Comparison of ENCODE assay signal across 8 cellular contexts in genomic region chr19:2945575-2946184, GRCh38. TPM values are rescaled to one million over a fixed set of nuclear protein-coding genes. Genes with fewer than 3 reads are reported as not detected.
DNase-seq lines count a peak whose midpoint lies in the region; ATAC-seq, FAIRE-seq and TF ChIP-seq lines count a peak whose summit lies in the region.

No MANE protein-coding gene starts in this region.

- no peak for DNase-seq in stimulated activated naive CD8-positive, alpha-beta T cell treated with anti-CD3 and anti-CD28 coated beads, Interleukin-15, Interleukin-2, amounts not matched to agents 100 U/mL and 50 U/mL, for 24 hours
- DNase-seq in chondrocyte (ENCODE audit: low spot score), result no peak
- no peak for DNase-seq in cortex of kidney (lab: John Stamatoyannopoulos, UW)
- no peak for DNase-seq in HTR-8/SVneo (ENCODE audit: insufficient read length, low spot score)
- DNase-seq in iPS-NIHi11 (ENCODE audit: low spot score), result no peak

- H3K27ac Mint-ChIP-seq in stimulated activated naive CD8-positive, alpha-beta T cell treated with anti-CD3 and anti-CD28 coated beads, Interleukin-15, Interleukin-2, amounts not matched to agents 100 ng/mL and 50 ng/mL, for 24 hours, result peak overlapping the region; percentile 98
- peak overlapping the region; percentile 98 for H3K27ac Mint-ChIP-seq in chondrocyte (ENCODE audit: unreplicated experiment)

- peaks cover 0 to 21% of the 10 kb centered on the region in 2 donors for H3K4me1 ChIP-seq in muscle layer of duodenum (ENCODE audit: control insufficient read depth in 1 of 2, insufficient read depth in 2 of 2, low read length in 2 of 2)

- H3K36me3 ChIP-seq in muscle layer of duodenum (ENCODE audit: control insufficient read depth in 1 of 2, insufficient read depth in 2 of 2, low read length in 2 of 2), result no peaks in the 10 kb centered on the region

- ATAC-seq in stimulated activated naive CD8-positive, alpha-beta T cell treated with anti-CD3 and anti-CD28 coated beads, Interleukin-15, Interleukin-2, amounts not matched to agents 100 U/mL and 50 U/mL, for 24 hours, result no peak
- no peak for ATAC-seq in HG02798 (IDR thresholded peaks at IDR 0.05; ENCODE audit: poor library complexity, unreplicated experiment)

- no peak for FAIRE-seq in HTR-8/SVneo (lab: Jason Lieb, UNC)

- no peaks in the 10 kb centered on the region for H3K9me3 ChIP-seq in muscle layer of duodenum (ENCODE audit: control insufficient read depth in 1 of 2, low read length in 2 of 2)

- TF ChIP-seq CTCF in chondrocyte (IDR thresholded peaks at IDR 0.05), result no peak

- no peaks in the 10 kb centered on the region for H3K9me3 Mint-ChIP-seq in stimulated activated naive CD8-positive, alpha-beta T cell treated with anti-CD3 and anti-CD28 coated beads, Interleukin-15, Interleukin-2, amounts not matched to agents 100 ng/mL and 50 ng/mL, for 24 hours
- no peaks in the 10 kb centered on the region for H3K9me3 Mint-ChIP-seq in chondrocyte (ENCODE audit: low read depth)

- peak overlapping the region; percentile 93 for H3K4me3 Mint-ChIP-seq in stimulated activated naive CD8-positive, alpha-beta T cell treated with anti-CD3 and anti-CD28 coated beads, Interleukin-15, Interleukin-2, amounts not matched to agents 100 ng/mL and 50 ng/mL, for 24 hours
- peak overlapping the region; percentile 96 for H3K4me3 Mint-ChIP-seq in chondrocyte (ENCODE audit: unreplicated experiment)

- no peaks in the 10 kb centered on the region for H3K27me3 Mint-ChIP-seq in stimulated activated naive CD8-positive, alpha-beta T cell treated with anti-CD3 and anti-CD28 coated beads, Interleukin-15, Interleukin-2, amounts not matched to agents 100 ng/mL and 50 ng/mL, for 24 hours
- H3K27me3 Mint-ChIP-seq in chondrocyte (ENCODE audit: low read depth), result no peaks in the 10 kb centered on the region

- peak overlapping the region; percentile 70 to 99 for H3K4me3 ChIP-seq in muscle layer of duodenum (ENCODE audit: low read depth in 1 of 2, low read length in 2 of 2)

- peaks cover 28% of the 10 kb centered on the region for H3K4me1 Mint-ChIP-seq in stimulated activated naive CD8-positive, alpha-beta T cell treated with anti-CD3 and anti-CD28 coated beads, Interleukin-15, Interleukin-2, amounts not matched to agents 100 ng/mL and 50 ng/mL, for 24 hours (ENCODE audit: low read depth)
- peaks cover 42% of the 10 kb centered on the region for H3K4me1 Mint-ChIP-seq in chondrocyte (ENCODE audit: low read depth)

- H3K36me3 Mint-ChIP-seq in stimulated activated naive CD8-positive, alpha-beta T cell treated with anti-CD3 and anti-CD28 coated beads, Interleukin-15, Interleukin-2, amounts not matched to agents 100 ng/mL and 50 ng/mL, for 24 hours (ENCODE audit: low read depth), result peaks cover 9% of the 10 kb centered on the region
- no peaks in the 10 kb centered on the region for H3K36me3 Mint-ChIP-seq in chondrocyte (ENCODE audit: low read depth)

- no peaks in the 10 kb centered on the region for H3K27me3 ChIP-seq in muscle layer of duodenum (ENCODE audit: low read depth, low read length)

- H3K27ac ChIP-seq in muscle layer of duodenum (ENCODE audit: low read length), result peak overlapping the region; percentile 75

RNA-seq across cellular contexts. Expression of gene ZNF77, which starts 0.9 kb away (rescaled TPM):
- total RNA-seq in chondrocyte, result 2.9 to 4.1 TPM (median 3.6 TPM) in 3 replicates

RNA-seq across cellular contexts. Expression of gene TLE6, which starts 31.7 kb away (rescaled TPM):
- total RNA-seq in chondrocyte, result 0.36 to 1.1 TPM (median 0.55 TPM) in 3 replicates

RNA-seq across cellular contexts. Expression of gene ZNF57, which starts 45.0 kb away (rescaled TPM):
- total RNA-seq in chondrocyte, result 2.2 to 2.9 TPM (median 2.2 TPM) in 3 replicates
